In genomic region chr4:99534699-99535098, GRCh38 we compare ENCODE assay signal across 14 cellular contexts. TPM values are rescaled to one million over a fixed set of nuclear protein-coding genes. Genes with fewer than 3 reads are reported as not detected.
"Had no signal": no experiment of that assay in that cellular context is flagged by ENCODE, and none has a peak within 500 bp of the region (broad histone marks: within the 10 kb centered on the region; RNA-seq: fewer than 3 reads in every experiment).

No MANE protein-coding gene starts in this region.

RNA-seq across cellular contexts. Expression of gene C4orf17, which starts 23.9 kb away (rescaled TPM):
- total RNA-seq: stomach, subcutaneous adipose tissue, suprapubic skin, temporal lobe, thoracic aorta, thyroid gland, tibial nerve, transverse colon, upper lobe of left lung, upper lobe of right lung, ureter, urinary bladder, uterus, vagina had no signal
- polyA plus RNA-seq: stomach, urinary bladder had no signal

RNA-seq across cellular contexts. Expression of gene MTTP, which starts 39.9 kb away (rescaled TPM):
- total RNA-seq: thoracic aorta, ureter, vagina had no signal
